ENCODE assay signal across 13 cellular contexts in genomic region chr6:163705923-163706322, GRCh38.
DNase-seq lines count a peak whose midpoint lies in the region; ATAC-seq, FAIRE-seq and TF ChIP-seq lines count a peak whose summit lies in the region.
"Had no signal": no experiment of that assay in that cellular context is flagged by ENCODE, and none has a peak within 500 bp of the region (broad histone marks: within the 10 kb centered on the region; RNA-seq: fewer than 3 reads in every experiment).

No MANE protein-coding gene starts in this region.

- no TSS peak for BruUV-seq in OCI-LY7 (replicated peaks; lab: Mats Ljungman, UMichigan)

- no peaks in the 10 kb centered on the region for H3K9me3 Mint-ChIP-seq in activated T-helper 17 cell treated with anti-CD3 and anti-CD28 coated beads, Interleukin-2, amount 50 U/mL, for 72 hours

- H3K36me3 ChIP-seq in OCI-LY7 (ENCODE audit: insufficient read depth, low read length) (no peaks in the 10 kb centered on the region; the same call in 1 of the 2 replicates), tibial artery (no peaks in the 10 kb centered on the region)

- peaks cover 4% of the 10 kb centered on the region for H3K4me1 Mint-ChIP-seq in activated T-helper 17 cell treated with anti-CD3 and anti-CD28 coated beads, Interleukin-2, amount 50 U/mL, for 72 hours

- peak overlapping the region; percentile 70 for H3K4me2 ChIP-seq in OCI-LY7 (ENCODE audit: low read length)

- H3K27me3 ChIP-seq in tibial artery: no peaks in the 10 kb centered on the region

- H2AFZ ChIP-seq in OCI-LY7 (ENCODE audit: low read length): peak overlapping the region; percentile 74; the same call in 1 of the 2 replicates

- CTCF ChIA-PET in OCI-LY7 (lab: Charles Lee; ENCODE audit: unreplicated experiment): no interaction called here
- CTCF ChIA-PET in RWPE1 (lab: Yijun Ruan, JAX): interaction anchor here (0.7 kb wide), 1 partner anchor 67 kb away, joined by 4 read pairs; no protein-coding TSS in a partner anchor

- H3K9me3 ChIP-seq in OCI-LY7 (ENCODE audit: low read length) (no peaks in the 10 kb centered on the region), tibial artery (no peaks in the 10 kb centered on the region)

- H3K79me2 ChIP-seq in OCI-LY7 (ENCODE audit: insufficient read depth, low read depth, low read length): no peaks in the 10 kb centered on the region

- ATAC-seq in GM21390 (IDR thresholded peaks at IDR 0.05; ENCODE audit: unreplicated experiment): peak; percentile 46
- ATAC-seq in HG03066 (IDR thresholded peaks at IDR 0.05; ENCODE audit: low read depth, unreplicated experiment): peak; percentile 48
- no peak for ATAC-seq in activated T-helper 17 cell treated with anti-CD3 and anti-CD28 coated beads, Interleukin-2, amount 50 U/mL, for 72 hours (replicated peaks)

- intact Hi-C loops in OCI-LY7 (cut with micrococcal nuclease; ENCODE audit: unreplicated experiment): loop anchor here (1.0 kb wide), 1 partner anchor 39 kb away; no protein-coding TSS in a partner anchor
- intact Hi-C loops in tibial artery (cut with DNase I; ENCODE audit: low total_unique reads): no loop called here

- no peak for DNase-seq in GM18507 (ENCODE audit: extremely low spot score, insufficient read length, low read depth)
- DNase-seq in OCI-LY7 (ENCODE audit: low spot score): peak; percentile 83
- no peak for DNase-seq in RWPE1 (ENCODE audit: low spot score)
- DNase-seq in tibial artery: no peak
- DNase-seq in stimulated activated CD4-positive, alpha-beta T cell treated with anti-CD3 and anti-CD28 coated beads, Interleukin-1b, Interleukin-23, amount 100 ng/mL, for 48 hours: no peak
- DNase-seq: activated CD8-positive, alpha-beta memory T cell treated with anti-CD3 and anti-CD28 coated beads, Interleukin-2, amount 50 U/mL, for 48 hours; AML-193; NCI-H226; retina; SW 1271 had no signal

- H4K20me1 ChIP-seq in OCI-LY7 (ENCODE audit: insufficient read depth, low read length): no peaks in the 10 kb centered on the region

- H3K4me3 Mint-ChIP-seq in activated T-helper 17 cell treated with anti-CD3 and anti-CD28 coated beads, Interleukin-2, amount 50 U/mL, for 72 hours: no peak overlapping the region

- no peak for TF ChIP-seq CTCF in OCI-LY7 (conservative IDR thresholded peaks at IDR 0.05; ENCODE audit: low read length)
- no peak for TF ChIP-seq CTCF in RWPE1 (conservative IDR thresholded peaks at IDR 0.05; ENCODE audit: low read depth)
- TF ChIP-seq CTCF in tibial artery (IDR thresholded peaks at IDR 0.05): no peak

- peak overlapping the region; percentile 23 for H3K4me3 ChIP-seq in OCI-LY7 (ENCODE audit: low read depth, low read length, poor library complexity, severe bottlenecking)
- no peak overlapping the region for H3K4me3 ChIP-seq in tibial artery

- FAIRE-seq in GM18507 (lab: Jason Lieb, UNC): peak; percentile 91

- H3K4me1 ChIP-seq in OCI-LY7 (ENCODE audit: insufficient read depth, low read length, poor library complexity, severe bottlenecking): peaks cover 90% of the 10 kb centered on the region
- H3K4me1 ChIP-seq in tibial artery: peaks cover 0 to 27% (median 12%) of the 10 kb centered on the region in 4 donors

- no peaks in the 10 kb centered on the region for H3K36me3 Mint-ChIP-seq in activated T-helper 17 cell treated with anti-CD3 and anti-CD28 coated beads, Interleukin-2, amount 50 U/mL, for 72 hours (ENCODE audit: low read depth)

- H3K27me3 Mint-ChIP-seq in activated T-helper 17 cell treated with anti-CD3 and anti-CD28 coated beads, Interleukin-2, amount 50 U/mL, for 72 hours: peaks cover 12% of the 10 kb centered on the region

- H3K9me2 ChIP-seq in OCI-LY7 (ENCODE audit: insufficient read depth, low read length): no peaks in the 10 kb centered on the region

- H3K27ac ChIP-seq in OCI-LY7 (ENCODE audit: low read depth, low read length, poor library complexity, severe bottlenecking) (peak overlapping the region; percentile 73), RWPE1 (no peak overlapping the region), tibial artery (no peak overlapping the region)

- POLR2A ChIA-PET in OCI-LY7 (lab: Charles Lee): interaction anchor here (0.6 to 2.4 kb wide), 15 partner anchors 10 to 290 kb away, joined by 3 to 8 read pairs (median 3); no protein-coding TSS in a partner anchor
- POLR2A ChIA-PET in RWPE1 (lab: Yijun Ruan, JAX; ENCODE audit: low non-redundant PET): no interaction called here

- H3K27ac Mint-ChIP-seq in activated T-helper 17 cell treated with anti-CD3 and anti-CD28 coated beads, Interleukin-2, amount 50 U/mL, for 72 hours: no peak overlapping the region
